8 cellular contexts compared by ENCODE assay signal in the genomic region with DNA sequence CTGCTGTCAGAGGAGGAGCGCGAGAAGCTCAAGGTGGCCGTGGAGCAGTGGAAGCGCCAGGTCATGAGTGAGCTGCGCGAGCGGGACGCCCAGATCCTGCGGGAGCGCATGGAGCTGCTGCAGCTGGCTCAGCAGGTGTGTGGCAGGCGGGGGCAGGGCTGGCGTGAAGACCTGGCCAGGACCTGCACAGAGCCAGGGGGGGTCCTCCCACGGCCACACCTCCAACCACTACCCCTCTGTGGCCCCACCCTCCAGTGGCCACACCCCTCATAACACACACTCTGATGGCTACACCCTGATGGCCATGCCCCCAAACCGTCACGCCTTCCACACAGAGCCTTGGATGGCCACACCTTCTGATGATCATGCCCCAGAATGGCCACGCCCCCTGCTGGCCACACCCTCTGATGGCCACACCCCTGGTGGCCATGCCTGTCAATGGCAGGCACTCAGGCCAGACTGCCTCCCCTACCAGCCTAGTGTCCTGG. TPM values are rescaled to one million over a fixed set of nuclear protein-coding genes. Genes with fewer than 3 reads are reported as not detected.
DNase-seq lines count a peak whose midpoint lies in the region; ATAC-seq and TF ChIP-seq lines count a peak whose summit lies in the region.

No MANE protein-coding gene starts in this region.

- no peak for TF ChIP-seq EP300 in esophagus muscularis mucosa (IDR thresholded peaks at IDR 0.05)

- no peaks in the 10 kb centered on the region for H3K9me3 ChIP-seq in Panc1 (ENCODE audit: control insufficient read depth, insufficient read depth, low read depth, low read length)
- H3K9me3 ChIP-seq in spleen: no peaks in the 10 kb centered on the region
- H3K9me3 ChIP-seq in esophagus muscularis mucosa: no peaks in the 10 kb centered on the region

- BruUV-seq in Panc1 (replicated peaks; lab: Mats Ljungman, UMichigan): no TSS peak

- H3K4me1 ChIP-seq in Panc1 (ENCODE audit: control insufficient read depth, insufficient read depth, low read length) (peaks cover 8% of the 10 kb centered on the region), spleen (peaks cover 0 to 24% (median 12%) of the 10 kb centered on the region in 6 donors), esophagus muscularis mucosa (peaks cover 16 to 23% (median 19%) of the 10 kb centered on the region in 4 donors)

- intact Hi-C loops in Panc1 (cut with micrococcal nuclease; ENCODE audit: unreplicated experiment): no loop called here
- intact Hi-C loops in spleen (cut with DNase I; ENCODE audit: low total_unique reads): no loop called here
- intact Hi-C loops in esophagus muscularis mucosa (cut with DNase I): no loop called here

- no peaks in the 10 kb centered on the region for H3K36me3 ChIP-seq in Panc1 (ENCODE audit: control insufficient read depth, insufficient read depth, low read length)
- peaks cover 0 to 1% (median 0%) of the 10 kb centered on the region in 6 donors for H3K36me3 ChIP-seq in spleen
- peaks cover 0 to 25% (median 7%) of the 10 kb centered on the region in 4 donors for H3K36me3 ChIP-seq in esophagus muscularis mucosa

- DNase-seq in activated effector memory CD4-positive, alpha-beta T cell treated with anti-CD3 and anti-CD28 coated beads, Interleukin-2, amount 50 U/mL, for 16 hours: peak; percentile 79
- no peak for DNase-seq in activated effector memory CD4-positive, alpha-beta T cell treated with Interleukin-2 at 50 U/mL for 16 hours
- DNase-seq in Panc1 (ENCODE audit: low read depth, low spot score) (no peak), ecto neural progenitor cell (ENCODE audit: low spot score) (peak; percentile 86), spleen (peak; percentile 73), esophagus muscularis mucosa (ENCODE audit: extremely low spot score) (no peak)

- TF ChIP-seq CTCF in Panc1 (IDR thresholded peaks at IDR 0.05): no peak
- peak in 1 of 11 experiments; percentile 15 for TF ChIP-seq CTCF in spleen (IDR thresholded peaks at IDR 0.05 in 8 of 11, conservative IDR thresholded peaks at IDR 0.05 in 3 of 11)
- no peak for TF ChIP-seq CTCF in esophagus muscularis mucosa (IDR thresholded peaks at IDR 0.05)

- H3K4me3 ChIP-seq in Panc1 (ENCODE audit: low read depth in 2 of 2, low read length in 2 of 2) (no peak overlapping the region), spleen (no peak overlapping the region), esophagus muscularis mucosa (no peak overlapping the region)

- POLR2A ChIA-PET in Panc1 (lab: Charles Lee): no interaction called here

- H3K27ac ChIP-seq in Panc1 (ENCODE audit: low read length): no peak overlapping the region
- no peak overlapping the region for H3K27ac ChIP-seq in spleen
- no peak overlapping the region for H3K27ac ChIP-seq in esophagus muscularis mucosa (replicated peaks in 1 of 4)

- in situ Hi-C loops in Panc1 (cut with HindIII; ENCODE audit: low pct_unique_long_range_greater_than_20kb, low sequenced_read_pairs): no loop called here

- 30 to 62% (median 55%) methylated on average over 4 to 16 of the region's 16 CpGs for WGBS in spleen, 5 donors
- 69% methylated on average over 15 of the region's 16 CpGs for WGBS in esophagus muscularis mucosa

- CTCF ChIA-PET in Panc1 (lab: Charles Lee): no interaction called here

- TF ChIP-seq POLR2A in spleen (IDR thresholded peaks at IDR 0.05) (no peak), esophagus muscularis mucosa (IDR thresholded peaks at IDR 0.05; ENCODE audit: low read depth) (no peak)

- ATAC-seq in HG03196 (IDR thresholded peaks at IDR 0.05; ENCODE audit: unreplicated experiment) (peak; percentile 50), Panc1 (peak; percentile 67), HG02588 (IDR thresholded peaks at IDR 0.05; ENCODE audit: unreplicated experiment) (no peak)

- no peaks in the 10 kb centered on the region for H3K27me3 ChIP-seq in Panc1 (ENCODE audit: control insufficient read depth, insufficient read depth, low read length)
- H3K27me3 ChIP-seq in spleen (replicated peaks in 1 of 7): peaks cover 0 to 28% (median 0%) of the 10 kb centered on the region in 7 donors
- no peaks in the 10 kb centered on the region for H3K27me3 ChIP-seq in esophagus muscularis mucosa

RNA-seq across cellular contexts. Expression of gene DPYSL4, which starts 23.4 kb away (rescaled TPM):
- total RNA-seq in Panc1 (2021; ENCODE audit: unreplicated experiment) (9.9 TPM), spleen (1 to 10 TPM in 4 of 7 donors, under 1 TPM in 2, not detected in 1; 0.85 to 6.0 (median 1.6) TPM), esophagus muscularis mucosa (1 to 10 TPM in 3 of 4 donors, under 1 TPM in 1; 0.42 to 4.5 (median 1.9) TPM)
- 18.0 TPM for polyA plus RNA-seq in Panc1 (2012; ENCODE audit: insufficient read length)
- polyA plus RNA-seq in spleen: 1 to 10 TPM in 1 of 3 donors, under 1 TPM in 2; 0.55 to 1.0 (median 0.96) TPM

Comparison
In these comparisons a context has a peak if more than half of its experiments do, and no peak if none do; other contexts are left out.
1. DNase-seq: peak in activated effector memory CD4-positive, alpha-beta T cell treated with anti-CD3 and anti-CD28 coated beads, Interleukin-2, amount 50 U/mL, for 16 hours (single experiment), ecto neural progenitor cell (single experiment) and spleen (single experiment); none in activated effector memory CD4-positive, alpha-beta T cell treated with Interleukin-2 at 50 U/mL for 16 hours (single experiment), Panc1 (single experiment) and esophagus muscularis mucosa (single experiment).